Comparison of ENCODE assay signal across 1 cellular context in the genomic region with DNA sequence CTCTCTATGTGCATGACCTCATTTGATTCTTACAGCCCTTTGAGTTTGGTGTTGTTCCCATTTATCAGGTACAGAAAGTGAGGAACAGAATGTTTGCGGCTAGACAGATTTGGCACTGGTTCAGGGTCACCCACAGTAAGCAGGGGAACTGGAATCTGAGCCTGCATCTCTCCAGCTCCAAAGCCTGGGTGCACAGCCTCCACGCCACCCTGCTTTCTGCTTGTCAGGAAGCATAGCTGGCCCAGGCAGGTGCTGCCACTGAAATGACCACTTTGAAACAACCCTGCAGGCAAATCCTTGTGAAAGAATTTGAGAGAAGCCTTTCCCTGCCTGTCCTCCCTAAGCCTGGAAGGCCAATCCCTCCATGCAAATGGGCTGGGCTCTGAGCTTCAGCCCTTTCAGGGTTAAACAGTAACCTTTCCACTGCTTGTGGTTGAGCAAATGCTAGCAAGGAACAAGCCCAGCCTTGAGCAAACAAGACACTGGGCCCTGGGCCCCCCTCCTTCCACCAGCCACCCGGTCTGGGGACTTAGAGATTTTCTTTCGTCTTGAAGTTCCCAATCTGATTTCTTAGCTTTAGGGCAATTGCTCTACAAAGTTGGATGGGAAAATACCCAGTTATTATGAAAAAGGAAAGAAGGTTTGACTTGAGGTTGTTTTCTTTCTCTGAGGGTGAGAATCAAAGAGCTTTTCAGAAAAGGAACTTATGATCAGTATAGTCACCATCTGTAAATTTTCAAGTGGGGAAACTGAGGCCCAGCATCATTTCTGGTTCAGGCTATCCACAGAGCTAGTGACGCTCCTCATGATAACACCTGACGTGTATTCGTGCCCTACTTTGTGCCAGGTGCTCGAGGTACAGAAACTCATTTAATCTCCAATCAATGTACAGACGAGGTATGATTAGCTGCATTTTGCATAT.
TF ChIP-seq lines count a peak whose summit lies in the region.

No MANE protein-coding gene starts in this region.

TF ChIP-seq in GM23338, 12 proteins besides CTCF, POLR2A, EP300 and RAD21 (continued from another document):
- TF ChIP-seq, protein P1, sequence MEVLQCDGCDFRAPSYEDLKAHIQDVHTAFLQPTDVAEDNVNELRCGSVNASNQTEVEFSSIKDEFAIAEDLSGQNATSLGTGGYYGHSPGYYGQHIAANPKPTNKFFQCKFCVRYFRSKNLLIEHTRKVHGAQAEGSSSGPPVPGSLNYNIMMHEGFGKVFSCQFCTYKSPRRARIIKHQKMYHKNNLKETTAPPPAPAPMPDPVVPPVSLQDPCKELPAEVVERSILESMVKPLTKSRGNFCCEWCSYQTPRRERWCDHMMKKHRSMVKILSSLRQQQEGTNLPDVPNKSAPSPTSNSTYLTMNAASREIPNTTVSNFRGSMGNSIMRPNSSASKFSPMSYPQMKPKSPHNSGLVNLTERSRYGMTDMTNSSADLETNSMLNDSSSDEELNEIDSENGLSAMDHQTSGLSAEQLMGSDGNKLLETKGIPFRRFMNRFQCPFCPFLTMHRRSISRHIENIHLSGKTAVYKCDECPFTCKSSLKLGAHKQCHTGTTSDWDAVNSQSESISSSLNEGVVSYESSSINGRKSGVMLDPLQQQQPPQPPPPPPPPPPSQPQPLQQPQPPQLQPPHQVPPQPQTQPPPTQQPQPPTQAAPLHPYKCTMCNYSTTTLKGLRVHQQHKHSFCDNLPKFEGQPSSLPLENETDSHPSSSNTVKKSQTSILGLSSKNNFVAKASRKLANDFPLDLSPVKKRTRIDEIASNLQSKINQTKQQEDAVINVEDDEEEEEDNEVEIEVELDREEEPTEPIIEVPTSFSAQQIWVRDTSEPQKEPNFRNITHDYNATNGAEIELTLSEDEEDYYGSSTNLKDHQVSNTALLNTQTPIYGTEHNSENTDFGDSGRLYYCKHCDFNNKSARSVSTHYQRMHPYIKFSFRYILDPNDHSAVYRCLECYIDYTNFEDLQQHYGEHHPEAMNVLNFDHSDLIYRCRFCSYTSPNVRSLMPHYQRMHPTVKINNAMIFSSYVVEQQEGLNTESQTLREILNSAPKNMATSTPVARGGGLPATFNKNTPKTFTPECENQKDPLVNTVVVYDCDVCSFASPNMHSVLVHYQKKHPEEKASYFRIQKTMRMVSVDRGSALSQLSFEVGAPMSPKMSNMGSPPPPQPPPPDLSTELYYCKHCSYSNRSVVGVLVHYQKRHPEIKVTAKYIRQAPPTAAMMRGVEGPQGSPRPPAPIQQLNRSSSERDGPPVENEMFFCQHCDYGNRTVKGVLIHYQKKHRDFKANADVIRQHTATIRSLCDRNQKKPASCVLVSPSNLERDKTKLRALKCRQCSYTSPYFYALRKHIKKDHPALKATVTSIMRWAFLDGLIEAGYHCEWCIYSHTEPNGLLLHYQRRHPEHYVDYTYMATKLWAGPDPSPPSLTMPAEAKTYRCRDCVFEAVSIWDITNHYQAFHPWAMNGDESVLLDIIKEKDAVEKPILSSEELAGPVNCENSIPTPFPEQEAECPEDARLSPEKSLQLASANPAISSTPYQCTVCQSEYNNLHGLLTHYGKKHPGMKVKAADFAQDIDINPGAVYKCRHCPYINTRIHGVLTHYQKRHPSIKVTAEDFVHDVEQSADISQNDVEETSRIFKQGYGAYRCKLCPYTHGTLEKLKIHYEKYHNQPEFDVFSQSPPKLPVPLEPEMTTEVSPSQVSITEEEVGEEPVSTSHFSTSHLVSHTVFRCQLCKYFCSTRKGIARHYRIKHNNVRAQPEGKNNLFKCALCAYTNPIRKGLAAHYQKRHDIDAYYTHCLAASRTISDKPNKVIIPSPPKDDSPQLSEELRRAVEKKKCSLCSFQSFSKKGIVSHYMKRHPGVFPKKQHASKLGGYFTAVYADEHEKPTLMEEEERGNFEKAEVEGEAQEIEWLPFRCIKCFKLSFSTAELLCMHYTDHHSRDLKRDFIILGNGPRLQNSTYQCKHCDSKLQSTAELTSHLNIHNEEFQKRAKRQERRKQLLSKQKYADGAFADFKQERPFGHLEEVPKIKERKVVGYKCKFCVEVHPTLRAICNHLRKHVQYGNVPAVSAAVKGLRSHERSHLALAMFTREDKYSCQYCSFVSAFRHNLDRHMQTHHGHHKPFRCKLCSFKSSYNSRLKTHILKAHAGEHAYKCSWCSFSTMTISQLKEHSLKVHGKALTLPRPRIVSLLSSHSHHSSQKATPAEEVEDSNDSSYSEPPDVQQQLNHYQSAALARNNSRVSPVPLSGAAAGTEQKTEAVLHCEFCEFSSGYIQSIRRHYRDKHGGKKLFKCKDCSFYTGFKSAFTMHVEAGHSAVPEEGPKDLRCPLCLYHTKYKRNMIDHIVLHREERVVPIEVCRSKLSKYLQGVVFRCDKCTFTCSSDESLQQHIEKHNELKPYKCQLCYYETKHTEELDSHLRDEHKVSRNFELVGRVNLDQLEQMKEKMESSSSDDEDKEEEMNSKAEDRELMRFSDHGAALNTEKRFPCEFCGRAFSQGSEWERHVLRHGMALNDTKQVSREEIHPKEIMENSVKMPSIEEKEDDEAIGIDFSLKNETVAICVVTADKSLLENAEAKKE (CRISPR knock-in tag; IDR thresholded peaks at IDR 0.05), result no peak
- TF ChIP-seq EZH2phosphoT487 (IDR thresholded peaks at IDR 0.05; ENCODE audit: unreplicated experiment) (no peak), ZNF114 (CRISPR knock-in tag; IDR thresholded peaks at IDR 0.05) (no peak), JUNB (IDR thresholded peaks at IDR 0.05; ENCODE audit: unreplicated experiment) (no peak), ZNF331 (CRISPR knock-in tag; IDR thresholded peaks at IDR 0.05; ENCODE audit: low read depth) (no peak), POLR2AphosphoS5 (IDR thresholded peaks at IDR 0.05; ENCODE audit: low read depth) (no peak), EZH2 (IDR thresholded peaks at IDR 0.05; ENCODE audit: low read depth, unreplicated experiment) (no peak), NANOG (IDR thresholded peaks at IDR 0.05; ENCODE audit: borderline replicate concordance) (no peak), CREB1 (CRISPR knock-in tag; IDR thresholded peaks at IDR 0.05; ENCODE audit: low read depth) (no peak)
- TF ChIP-seq, protein P2, sequence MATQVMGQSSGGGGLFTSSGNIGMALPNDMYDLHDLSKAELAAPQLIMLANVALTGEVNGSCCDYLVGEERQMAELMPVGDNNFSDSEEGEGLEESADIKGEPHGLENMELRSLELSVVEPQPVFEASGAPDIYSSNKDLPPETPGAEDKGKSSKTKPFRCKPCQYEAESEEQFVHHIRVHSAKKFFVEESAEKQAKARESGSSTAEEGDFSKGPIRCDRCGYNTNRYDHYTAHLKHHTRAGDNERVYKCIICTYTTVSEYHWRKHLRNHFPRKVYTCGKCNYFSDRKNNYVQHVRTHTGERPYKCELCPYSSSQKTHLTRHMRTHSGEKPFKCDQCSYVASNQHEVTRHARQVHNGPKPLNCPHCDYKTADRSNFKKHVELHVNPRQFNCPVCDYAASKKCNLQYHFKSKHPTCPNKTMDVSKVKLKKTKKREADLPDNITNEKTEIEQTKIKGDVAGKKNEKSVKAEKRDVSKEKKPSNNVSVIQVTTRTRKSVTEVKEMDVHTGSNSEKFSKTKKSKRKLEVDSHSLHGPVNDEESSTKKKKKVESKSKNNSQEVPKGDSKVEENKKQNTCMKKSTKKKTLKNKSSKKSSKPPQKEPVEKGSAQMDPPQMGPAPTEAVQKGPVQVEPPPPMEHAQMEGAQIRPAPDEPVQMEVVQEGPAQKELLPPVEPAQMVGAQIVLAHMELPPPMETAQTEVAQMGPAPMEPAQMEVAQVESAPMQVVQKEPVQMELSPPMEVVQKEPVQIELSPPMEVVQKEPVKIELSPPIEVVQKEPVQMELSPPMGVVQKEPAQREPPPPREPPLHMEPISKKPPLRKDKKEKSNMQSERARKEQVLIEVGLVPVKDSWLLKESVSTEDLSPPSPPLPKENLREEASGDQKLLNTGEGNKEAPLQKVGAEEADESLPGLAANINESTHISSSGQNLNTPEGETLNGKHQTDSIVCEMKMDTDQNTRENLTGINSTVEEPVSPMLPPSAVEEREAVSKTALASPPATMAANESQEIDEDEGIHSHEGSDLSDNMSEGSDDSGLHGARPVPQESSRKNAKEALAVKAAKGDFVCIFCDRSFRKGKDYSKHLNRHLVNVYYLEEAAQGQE (IDR thresholded peaks at IDR 0.05; ENCODE audit: unreplicated experiment), result no peak
- TF ChIP-seq, protein P3, sequence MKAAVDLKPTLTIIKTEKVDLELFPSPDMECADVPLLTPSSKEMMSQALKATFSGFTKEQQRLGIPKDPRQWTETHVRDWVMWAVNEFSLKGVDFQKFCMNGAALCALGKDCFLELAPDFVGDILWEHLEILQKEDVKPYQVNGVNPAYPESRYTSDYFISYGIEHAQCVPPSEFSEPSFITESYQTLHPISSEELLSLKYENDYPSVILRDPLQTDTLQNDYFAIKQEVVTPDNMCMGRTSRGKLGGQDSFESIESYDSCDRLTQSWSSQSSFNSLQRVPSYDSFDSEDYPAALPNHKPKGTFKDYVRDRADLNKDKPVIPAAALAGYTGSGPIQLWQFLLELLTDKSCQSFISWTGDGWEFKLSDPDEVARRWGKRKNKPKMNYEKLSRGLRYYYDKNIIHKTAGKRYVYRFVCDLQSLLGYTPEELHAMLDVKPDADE (IDR thresholded peaks at IDR 0.05), result no peak
